In genomic region chr11:12085371-12086251, GRCh38 we compare ENCODE assay signal across 10 cellular contexts. TPM values are rescaled to one million over a fixed set of nuclear protein-coding genes. Genes with fewer than 3 reads are reported as not detected.
A peak's percentile ranks its signal among the peaks of the same experiment; 100 is the strongest.
DNase-seq lines count a peak whose midpoint lies in the region; TF ChIP-seq lines count a peak whose summit lies in the region.
"Had no signal": no experiment of that assay in that cellular context is flagged by ENCODE, and none has a peak within 500 bp of the region (broad histone marks: within the 10 kb centered on the region; RNA-seq: fewer than 3 reads in every experiment).

No MANE protein-coding gene starts in this region.

- peak overlapping the region; percentile 30 for H3K14ac ChIP-seq in trophoblast cell (ENCODE audit: low read length)

- WGBS in esophagus squamous epithelium, 2 donors: 76 to 88% methylated on average over 6 to 10 of the region's 11 CpGs
- no CpG with 5 or more reads among the region's 11 CpGs for WGBS in trophoblast cell (ENCODE audit: extremely low coverage, insufficient coverage, insufficient read length)

- no peak overlapping the region for H3K4ac ChIP-seq in trophoblast cell (ENCODE audit: low read depth, low read length)

- no peak overlapping the region for H3K4me2 ChIP-seq in trophoblast cell (ENCODE audit: low read length)

- no peak overlapping the region for H3K18ac ChIP-seq in trophoblast cell (ENCODE audit: low read length)

- peak overlapping the region; percentile 70 for H4K91ac ChIP-seq in trophoblast cell (ENCODE audit: low read depth, low read length)

- H2AK5ac ChIP-seq in trophoblast cell (ENCODE audit: low read length): peak overlapping the region; percentile 20

- H3K27me3 ChIP-seq in esophagus squamous epithelium (no peaks in the 10 kb centered on the region), trophoblast cell (ENCODE audit: insufficient read depth, low read length) (no peaks in the 10 kb centered on the region)

- H3K36me3 ChIP-seq in esophagus squamous epithelium (no peaks in the 10 kb centered on the region), trophoblast cell (ENCODE audit: control insufficient read depth in 1 of 2, insufficient read depth in 2 of 2, low read length in 2 of 2) (no peaks in the 10 kb centered on the region)

- H2AFZ ChIP-seq in trophoblast cell (ENCODE audit: insufficient read depth, low read length, poor library complexity): no peak overlapping the region

- peak overlapping the region; percentile 5 for H3K9ac ChIP-seq in trophoblast cell (ENCODE audit: low read length)

- DNase-seq in AG10803 (ENCODE audit: low read depth) (peak; percentile 63), M059J (ENCODE audit: low read depth) (peak; percentile 74), esophagus squamous epithelium (lab: John Stamatoyannopoulos, UW) (no peak), trophoblast cell (no peak), COLO668 (lab: John Stamatoyannopoulos, UW; ENCODE audit: unreplicated experiment) (no peak), HPDE6-E6E7 (ENCODE audit: extremely low spot score) (no peak), DMS153 treated with DMSO at 0.1 percent for 48 hours (lab: John Stamatoyannopoulos, UW; ENCODE audit: unreplicated experiment) (no peak)
- DNase-seq in effector CD8-positive, alpha-beta T cell (lab: John Stamatoyannopoulos, UW): no peak
- DNase-seq: NCI-H1105; stimulated activated naive B cell treated with anti-CD40 and anti-IgM and Interleukin-4, amounts not matched to agents 10 μg/mL and 1 μg/mL and 100 μg/mL, for 72 hours had no signal

- H4K8ac ChIP-seq in trophoblast cell (ENCODE audit: low read depth, low read length): peak overlapping the region; percentile 17

- H4K12ac ChIP-seq in trophoblast cell (ENCODE audit: low read depth, low read length): no peak overlapping the region

- H3K79me1 ChIP-seq in trophoblast cell (ENCODE audit: low read length): peaks cover 18% of the 10 kb centered on the region

- H2BK5ac ChIP-seq in trophoblast cell (ENCODE audit: low read depth, low read length, poor library complexity): peak overlapping the region; percentile 29

- H3K27ac ChIP-seq in esophagus squamous epithelium: peak overlapping the region; percentile 70 to 94 (median 89)
- H3K27ac ChIP-seq in trophoblast cell (ENCODE audit: low read depth, low read length): no peak overlapping the region

- H3K79me2 ChIP-seq in trophoblast cell (ENCODE audit: control insufficient read depth, insufficient read depth, low read length, poor library complexity): no peaks in the 10 kb centered on the region

- intact Hi-C loops in esophagus squamous epithelium (cut with DNase I): no loop called here

- H3K9me3 ChIP-seq in esophagus squamous epithelium: no peaks in the 10 kb centered on the region
- H3K9me3 ChIP-seq in trophoblast cell (ENCODE audit: insufficient read depth, low read depth, low read length): peaks cover 2% of the 10 kb centered on the region

- no peak for TF ChIP-seq CTCF in AG10803 (conservative IDR thresholded peaks at IDR 0.05; ENCODE audit: low read length)
- no peak for TF ChIP-seq CTCF in esophagus squamous epithelium (IDR thresholded peaks at IDR 0.05)

- H3K4me3 ChIP-seq in AG10803 (ENCODE audit: low read length) (peak overlapping the region; percentile 47), esophagus squamous epithelium (no peak overlapping the region), trophoblast cell (ENCODE audit: low read depth, low read length) (no peak overlapping the region)

- H2BK12ac ChIP-seq in trophoblast cell (ENCODE audit: low read length): peak overlapping the region; percentile 56

- TF ChIP-seq POLR2A in esophagus squamous epithelium (IDR thresholded peaks at IDR 0.05): no peak

- H2BK120ac ChIP-seq in trophoblast cell (ENCODE audit: insufficient read depth, low read length, poor library complexity): peak overlapping the region; percentile 14

- peaks cover 34 to 55% (median 50%) of the 10 kb centered on the region in 3 donors for H3K4me1 ChIP-seq in esophagus squamous epithelium
- peaks cover 31 to 32% of the 10 kb centered on the region in 2 experiments for H3K4me1 ChIP-seq in trophoblast cell (ENCODE audit: control insufficient read depth in 1 of 2, insufficient read depth in 2 of 2, low read length in 2 of 2)

- no peak overlapping the region for H3K23ac ChIP-seq in trophoblast cell (ENCODE audit: low read length)

RNA-seq across cellular contexts. Expression of gene MICAL2, which starts 24.8 kb away (rescaled TPM):
- total RNA-seq in M059J (2014; rRNA removed; shearing (Covaris generic)): 120 and 173 TPM in 2 replicates
- total RNA-seq in esophagus squamous epithelium: 10 to 100 TPM; 10.1 to 49.0 (median 19.8) TPM
- 24.5 and 30.8 TPM in 2 replicates for polyA plus RNA-seq in trophoblast cell (2013)

Comparison
In these comparisons a context has a peak if more than half of its experiments do, and no peak if none do; other contexts are left out.
1. DNase-seq: peak in AG10803 (single experiment) and M059J (single experiment); none in esophagus squamous epithelium (single experiment), trophoblast cell (0 of 2), effector CD8-positive, alpha-beta T cell (single experiment), COLO668 (single experiment), HPDE6-E6E7 (single experiment) and DMS153 treated with DMSO at 0.1 percent for 48 hours (single experiment).